2 cellular contexts compared by ENCODE assay signal in genomic region chr3:186048119-186048518, GRCh38.
TF ChIP-seq lines count a peak whose summit lies in the region.

No MANE protein-coding gene starts in this region.

TF ChIP-seq in HepG2, 621 proteins besides CTCF, POLR2A, EP300 and RAD21:
- TF ChIP-seq ZBTB46 (CRISPR knock-in tag; IDR thresholded peaks at IDR 0.05; ENCODE audit: borderline replicate concordance) (no peak), PCBP2 (optimal IDR thresholded peaks at IDR 0.05; ENCODE audit: low read depth, low read length, poor library complexity, severe bottlenecking) (no peak), PREB (CRISPR knock-in tag; IDR thresholded peaks at IDR 0.05) (no peak)

TF ChIP-seq in IMR-90, 13 proteins besides CTCF, POLR2A, EP300 and RAD21 (continued from another document):
- TF ChIP-seq MXI1 (IDR thresholded peaks at IDR 0.05; ENCODE audit: borderline replicate concordance, low read depth, low read length) = no peak
- TF ChIP-seq USF2 (IDR thresholded peaks at IDR 0.05; ENCODE audit: low read depth, low read length) = no peak
- TF ChIP-seq RCOR1 (IDR thresholded peaks at IDR 0.05; ENCODE audit: insufficient replicate concordance, low read length) = no peak
- no peak for TF ChIP-seq CEBPB (IDR thresholded peaks at IDR 0.05; ENCODE audit: low read depth, low read length)
- no peak for TF ChIP-seq ELK1 (IDR thresholded peaks at IDR 0.05; ENCODE audit: borderline replicate concordance, low read depth, low read length)
- no peak for TF ChIP-seq FOS (IDR thresholded peaks at IDR 0.05; ENCODE audit: low read depth, low read length)
TF ChIP-seq in IMR-90: peak in this region for 0.
